In genomic region chr15:29433050-29433318, GRCh38 we compare ENCODE assay signal across 2 cellular contexts.
TF ChIP-seq lines count a peak whose summit lies in the region.

No MANE protein-coding gene starts in this region.

TF ChIP-seq in WTC11, 78 proteins besides CTCF, POLR2A, EP300 and RAD21 (continues in another document):
- TF ChIP-seq ATF6 (CRISPR knock-in tag; IDR thresholded peaks at IDR 0.05) (no peak), ELF4 (CRISPR knock-in tag; IDR thresholded peaks at IDR 0.05; ENCODE audit: low read depth) (no peak), ZBTB43 (CRISPR knock-in tag; IDR thresholded peaks at IDR 0.05) (no peak), ZSCAN18 (CRISPR knock-in tag; IDR thresholded peaks at IDR 0.05) (no peak), E2F5 (CRISPR knock-in tag; IDR thresholded peaks at IDR 0.05) (no peak), GABPB1 (CRISPR knock-in tag; IDR thresholded peaks at IDR 0.05) (no peak), NFYB (CRISPR knock-in tag; conservative IDR thresholded peaks at IDR 0.05; ENCODE audit: low read depth) (no peak), RORB (CRISPR knock-in tag; IDR thresholded peaks at IDR 0.05) (no peak), GTF2I (CRISPR knock-in tag; conservative IDR thresholded peaks at IDR 0.05) (no peak), MYBL2 (CRISPR knock-in tag; IDR thresholded peaks at IDR 0.05) (no peak), ZNF121 (CRISPR knock-in tag; IDR thresholded peaks at IDR 0.05) (no peak), ZNF512 (CRISPR knock-in tag; IDR thresholded peaks at IDR 0.05; ENCODE audit: borderline replicate concordance) (no peak), OVOL2 (CRISPR knock-in tag; IDR thresholded peaks at IDR 0.05; ENCODE audit: borderline replicate concordance) (no peak), CREB1 (CRISPR knock-in tag; IDR thresholded peaks at IDR 0.05) (no peak), NR3C1 (CRISPR knock-in tag; conservative IDR thresholded peaks at IDR 0.05; ENCODE audit: low read depth) (no peak), NR1H2 (CRISPR knock-in tag; IDR thresholded peaks at IDR 0.05) (no peak)

TF ChIP-seq in H1, 55 proteins besides CTCF, POLR2A, EP300 and RAD21:
- no peak for TF ChIP-seq NANOG (IDR thresholded peaks at IDR 0.05; ENCODE audit: insufficient read depth, low read depth, low read length, poor library complexity, severe bottlenecking)
- TF ChIP-seq USF2 (IDR thresholded peaks at IDR 0.05; ENCODE audit: low read length): no peak
- TF ChIP-seq RBBP5 (IDR thresholded peaks at IDR 0.05; ENCODE audit: borderline replicate concordance, low read depth, low read length): no peak
